Comparison of ENCODE assay signal across 20 cellular contexts in the genomic region with DNA sequence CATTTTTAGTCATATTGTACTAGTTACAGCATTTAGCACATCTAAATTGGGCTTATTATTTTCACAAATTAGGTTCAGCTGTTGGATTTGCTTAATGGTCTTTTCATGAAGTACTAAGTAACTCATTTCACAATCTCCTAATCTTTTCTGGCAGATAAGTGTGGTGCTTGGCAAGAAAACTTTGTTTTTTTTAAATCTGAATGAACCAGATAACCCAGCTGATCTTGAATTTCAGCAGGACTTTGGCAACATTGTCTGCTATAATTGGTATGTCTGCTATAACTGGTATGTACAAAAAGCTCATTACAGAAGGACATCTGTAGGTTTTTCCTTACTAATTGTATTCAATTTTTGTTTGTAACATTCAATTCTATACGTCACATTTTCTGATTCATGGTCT.
"Had no signal": no experiment of that assay in that cellular context is flagged by ENCODE, and none has a peak within 500 bp of the region (broad histone marks: within the 10 kb centered on the region; RNA-seq: fewer than 3 reads in every experiment).

No MANE protein-coding gene starts in this region.

- H3K36me3 ChIP-seq: prostate gland had no signal

- H3K27me3 ChIP-seq: spleen, upper lobe of left lung had no signal

- H3K4me3 ChIP-seq: prostate gland, spleen, upper lobe of left lung had no signal

- DNase-seq: activated B cell treated with CpG ODN at 0.5 μM for 24 hours; activated CD4-positive, alpha-beta T cell treated with anti-CD3 and anti-CD28 coated beads for 48 hours; activated CD8-positive, alpha-beta memory T cell treated with anti-CD3 and anti-CD28 coated beads, Interleukin-2, amount 50 U/mL, for 4 hours; activated CD8-positive, alpha-beta T cell treated with anti-CD3 and anti-CD28 coated beads for 36 hours; activated effector memory CD4-positive, alpha-beta T cell treated with anti-CD3 and anti-CD28 coated beads, Interleukin-2, amount 50 U/mL, for 16 hours; activated T-cell treated with anti-CD3 and anti-CD28 coated beads, Interleukin-2, amount 50 U/mL, for 48 hours; amygdala; dermis blood vessel endothelial cell; effector memory CD8-positive, alpha-beta T cell; foreskin fibroblast; glutamatergic neuron; hypothalamus; midbrain; spleen; stimulated activated naive CD8-positive, alpha-beta T cell treated with anti-CD3 and anti-CD28 coated beads, Interleukin-15, amount 100 ng/mL, for 72 hours; upper lobe of left lung had no signal

- H3K4me1 ChIP-seq: prostate gland, spleen had no signal

- H3K27ac ChIP-seq: epithelial cell of prostate, prostate gland, spleen, upper lobe of left lung had no signal

- ATAC-seq: activated CD8-positive, alpha-beta T cell treated with anti-CD3 and anti-CD28 coated beads for 36 hours; activated naive CD4-positive, alpha-beta T cell treated with anti-CD3 and anti-CD28 coated beads, Interleukin-2, amount 50 U/mL, for 72 hours; effector memory CD8-positive, alpha-beta T cell; sciatic nerve; stimulated activated naive CD8-positive, alpha-beta T cell treated with anti-CD3 and anti-CD28 coated beads, Interleukin-15, amount 100 ng/mL, for 72 hours had no signal

- H3K9me3 ChIP-seq: prostate gland, upper lobe of left lung had no signal
